ENCODE assay signal across 8 cellular contexts in the genomic region with DNA sequence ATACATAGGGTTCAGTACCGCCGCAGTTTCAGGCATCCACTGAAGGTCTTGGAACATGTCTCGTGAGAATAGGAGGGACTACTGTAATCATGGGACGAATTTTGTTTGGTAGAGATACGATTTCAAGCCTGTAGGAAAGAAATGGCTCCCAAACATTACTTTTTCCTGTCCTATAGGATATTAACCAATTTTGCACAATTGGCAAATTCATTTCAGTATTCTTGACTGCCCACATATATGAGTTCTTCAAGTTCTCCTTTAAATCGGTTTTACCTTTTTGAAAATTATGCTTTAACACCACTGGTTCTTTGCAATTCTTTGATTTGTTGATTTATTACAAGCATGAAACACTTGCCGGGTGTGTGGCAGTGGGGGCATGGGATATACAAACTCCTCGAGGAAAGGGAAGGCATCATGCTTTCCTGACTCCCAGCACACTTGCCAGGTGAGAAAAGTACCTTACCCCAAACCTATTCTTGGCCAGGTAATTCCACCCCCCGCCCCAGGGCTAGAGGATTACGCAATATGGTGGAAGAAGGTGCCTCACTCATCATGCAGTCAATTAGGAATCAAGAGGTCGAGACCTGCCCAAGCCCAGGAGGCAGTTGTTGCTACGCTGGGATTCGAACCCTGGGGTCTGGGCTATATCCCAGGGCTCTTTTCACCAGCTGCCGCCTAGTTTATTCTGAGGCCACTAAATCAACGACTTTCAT. TPM values are rescaled to one million over a fixed set of nuclear protein-coding genes. Genes with fewer than 3 reads are reported as not detected.
DNase-seq lines count a peak whose midpoint lies in the region; ATAC-seq lines count a peak whose summit lies in the region.

No MANE protein-coding gene starts in this region.

- POLR2A ChIA-PET in naive thymus-derived CD8-positive, alpha-beta T cell (lab: Charles Lee): no interaction called here

- no peaks in the 10 kb centered on the region for H3K9me3 Mint-ChIP-seq in naive thymus-derived CD8-positive, alpha-beta T cell

- peak in 1 of 61 donors; percentile 35 for DNase-seq in caudate nucleus (lab: John Stamatoyannopoulos, UW)
- peak in 2 of 10 donors; percentile 9 to 64 for DNase-seq in naive thymus-derived CD8-positive, alpha-beta T cell
- DNase-seq in EL: no peak
- no peak for DNase-seq in AML-193 (lab: John Stamatoyannopoulos, UW)
- no peak for DNase-seq in cortex of kidney (lab: John Stamatoyannopoulos, UW)

- peak overlapping the region; percentile 96 to 100 (median 98) for H3K4me3 Mint-ChIP-seq in naive thymus-derived CD8-positive, alpha-beta T cell

- peaks cover 0 to 17% (median 7%) of the 10 kb centered on the region in 3 donors for H3K36me3 Mint-ChIP-seq in naive thymus-derived CD8-positive, alpha-beta T cell

- peaks cover 0 to 7% (median 3%) of the 10 kb centered on the region in 5 donors for H3K27me3 Mint-ChIP-seq in naive thymus-derived CD8-positive, alpha-beta T cell

- H3K4me1 Mint-ChIP-seq in naive thymus-derived CD8-positive, alpha-beta T cell: peaks cover 5 to 23% (median 20%) of the 10 kb centered on the region in 4 donors

- H3K27ac Mint-ChIP-seq in naive thymus-derived CD8-positive, alpha-beta T cell: peak overlapping the region; percentile 46 to 98 (median 92)

- ATAC-seq in GM18868 (IDR thresholded peaks at IDR 0.05; ENCODE audit: unreplicated experiment) (peak; percentile 2), HG03280 (IDR thresholded peaks at IDR 0.05; ENCODE audit: unreplicated experiment) (peak; percentile 14), HG03159 (IDR thresholded peaks at IDR 0.05; ENCODE audit: unreplicated experiment) (no peak)
- no peak for ATAC-seq in naive thymus-derived CD8-positive, alpha-beta T cell

- peak overlapping the region; percentile 59 for H3K27ac ChIP-seq in caudate nucleus (ENCODE audit: low read depth, low read length)

RNA-seq across cellular contexts. Expression of a gene that starts 0.6 kb away (rescaled TPM):
- 10 to 100 TPM; 17.6 to 24.1 TPM for total RNA-seq in naive thymus-derived CD8-positive, alpha-beta T cell
- 10 to 100 TPM in 1 of 3 donors, 1 to 10 TPM in 2; 5.1 to 11.1 (median 8.7) TPM for polyA plus RNA-seq in naive thymus-derived CD8-positive, alpha-beta T cell

Comparison
In these comparisons a context has a peak if more than half of its experiments do, and no peak if none do; other contexts are left out.
1. ATAC-seq: peak in GM18868 (single experiment) and HG03280 (single experiment); none in naive thymus-derived CD8-positive, alpha-beta T cell (0 of 2) and HG03159 (single experiment).